ENCODE assay signal across 13 cellular contexts in the genomic region with DNA sequence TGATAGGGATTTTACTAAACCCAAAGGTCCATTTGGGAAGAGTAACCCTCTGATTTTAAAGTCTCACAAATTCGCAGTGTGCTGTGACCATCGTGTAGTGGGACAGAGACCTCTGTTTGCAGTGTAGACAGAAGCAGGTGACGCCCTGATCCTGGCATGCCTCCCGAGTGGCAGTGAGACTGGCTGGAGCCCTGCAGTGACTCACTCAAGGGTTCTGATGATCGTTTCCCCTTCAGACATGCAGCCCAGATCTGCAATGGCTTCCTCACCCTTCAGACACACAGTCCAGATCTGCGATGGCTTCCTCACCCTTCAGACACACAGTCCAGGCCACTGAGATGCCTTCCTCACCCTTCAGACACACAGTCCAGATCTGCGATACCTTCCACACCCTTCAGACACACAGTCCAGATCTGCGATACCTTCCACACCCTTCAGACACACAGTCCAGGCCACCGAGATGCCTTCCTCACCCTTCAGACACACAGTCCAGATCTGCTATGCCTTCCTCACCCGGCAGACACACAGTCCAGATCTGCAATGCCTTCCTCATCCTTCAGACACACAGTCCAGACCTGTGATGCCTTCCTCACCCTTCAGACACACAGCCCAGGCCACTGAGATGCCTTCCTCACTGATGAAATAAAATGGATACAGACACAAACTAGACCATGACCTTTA.
DNase-seq lines count a peak whose midpoint lies in the region; ATAC-seq, FAIRE-seq and TF ChIP-seq lines count a peak whose summit lies in the region.
"Had no signal": no experiment of that assay in that cellular context is flagged by ENCODE, and none has a peak within 500 bp of the region (broad histone marks: within the 10 kb centered on the region; RNA-seq: fewer than 3 reads in every experiment).

No MANE protein-coding gene starts in this region.

- H3K4me3 Mint-ChIP-seq in T-helper 17 cell, result no peak overlapping the region
- H3K4me3 Mint-ChIP-seq: CD4-positive, alpha-beta memory T cell; stimulated activated naive CD8-positive, alpha-beta T cell treated with anti-CD3 and anti-CD28 coated beads, Interleukin-15, Interleukin-2, amounts not matched to agents 100 ng/mL and 50 ng/mL, for 24 hours had no signal

- H3K4me1 ChIP-seq in heart right ventricle, result peaks cover 0 to 6% (median 0%) of the 10 kb centered on the region in 9 donors
- no peaks in the 10 kb centered on the region for H3K4me1 ChIP-seq in sigmoid colon
- H3K4me1 ChIP-seq in ovary (ENCODE audit: insufficient read depth), result no peaks in the 10 kb centered on the region

- no peak overlapping the region for H3K27ac ChIP-seq in heart right ventricle
- no peak overlapping the region for H3K27ac ChIP-seq in sigmoid colon
- no peak overlapping the region for H3K27ac ChIP-seq in ovary

- peaks cover 5% of the 10 kb centered on the region for H3K4me1 Mint-ChIP-seq in T-helper 17 cell
- H3K4me1 Mint-ChIP-seq: CD4-positive, alpha-beta memory T cell had no signal

- H3K36me3 Mint-ChIP-seq in T-helper 17 cell (ENCODE audit: low read depth), result peaks cover 11% of the 10 kb centered on the region

- H3K4me3 ChIP-seq in heart right ventricle (no peak overlapping the region), sigmoid colon (no peak overlapping the region), ovary (no peak overlapping the region)

- TF ChIP-seq EP300 in sigmoid colon (IDR thresholded peaks at IDR 0.05) (no peak), ovary (IDR thresholded peaks at IDR 0.05) (no peak)

- ATAC-seq in T-helper 17 cell (no peak), heart right ventricle (peak in 7 of 8 donors; percentile 58 to 92 (median 68))

- no peak for TF ChIP-seq POLR2A in sigmoid colon (IDR thresholded peaks at IDR 0.05)
- TF ChIP-seq POLR2A in ovary (IDR thresholded peaks at IDR 0.05), result no peak

- no peak for TF ChIP-seq CTCF in heart right ventricle (IDR thresholded peaks at IDR 0.05)
- no peak for TF ChIP-seq CTCF in sigmoid colon (IDR thresholded peaks at IDR 0.05)
- no peak for TF ChIP-seq CTCF in ovary (IDR thresholded peaks at IDR 0.05)

- intact Hi-C loops in heart right ventricle (cut with DNase I) (no loop called here), sigmoid colon (cut with DNase I) (no loop called here), ovary (cut with DNase I) (no loop called here)

- no peak for FAIRE-seq in RCC 7860 (lab: Jason Lieb, UNC)

- no peaks in the 10 kb centered on the region for H3K27me3 Mint-ChIP-seq in T-helper 17 cell
- H3K27me3 Mint-ChIP-seq: CD4-positive, alpha-beta memory T cell; stimulated activated naive CD8-positive, alpha-beta T cell treated with anti-CD3 and anti-CD28 coated beads, Interleukin-15, Interleukin-2, amounts not matched to agents 100 ng/mL and 50 ng/mL, for 24 hours had no signal

- peak overlapping the region; percentile 45 for H3K27ac Mint-ChIP-seq in T-helper 17 cell
- H3K27ac Mint-ChIP-seq: stimulated activated naive CD8-positive, alpha-beta T cell treated with anti-CD3 and anti-CD28 coated beads, Interleukin-15, Interleukin-2, amounts not matched to agents 100 ng/mL and 50 ng/mL, for 24 hours had no signal

- WGBS in heart right ventricle, 2 donors, result 54 to 69% methylated on average over 10 of the region's 10 CpGs
- WGBS in sigmoid colon, 2 donors, result 83 to 92% methylated on average over 10 of the region's 10 CpGs
- WGBS in ovary, 3 donors, result 87 to 89% (median 89%) methylated on average over 10 of the region's 10 CpGs

- H3K36me3 ChIP-seq in heart right ventricle (peaks cover 0 to 95% (median 41%) of the 10 kb centered on the region in 9 donors), sigmoid colon (peaks cover 16 to 47% (median 23%) of the 10 kb centered on the region in 4 donors), ovary (no peaks in the 10 kb centered on the region)

- H3K9me3 ChIP-seq in T-helper 17 cell (ENCODE audit: control insufficient read depth, low read length, poor library complexity, severe bottlenecking), result no peaks in the 10 kb centered on the region
- peaks cover 0 to 8% (median 0%) of the 10 kb centered on the region in 11 donors for H3K9me3 ChIP-seq in heart right ventricle
- no peaks in the 10 kb centered on the region for H3K9me3 ChIP-seq in sigmoid colon
- no peaks in the 10 kb centered on the region for H3K9me3 ChIP-seq in ovary

- H3K27me3 ChIP-seq in heart right ventricle (no peaks in the 10 kb centered on the region), sigmoid colon (no peaks in the 10 kb centered on the region), ovary (no peaks in the 10 kb centered on the region)

- DNase-seq in GM04504 (ENCODE audit: low read depth) (peak; percentile 19), T-helper 17 cell (no peak), heart right ventricle (peak in 1 of 2 donors; percentile 58), sigmoid colon (peak; percentile 48), ovary (no peak), activated gamma-delta T cell (lab: John Stamatoyannopoulos, UW) (no peak), RCC 7860 (ENCODE audit: low spot score) (no peak)
- DNase-seq: anterior cingulate cortex; CD4-positive, alpha-beta memory T cell; effector CD8-positive, alpha-beta T cell; mesendoderm; stimulated activated CD4-positive, alpha-beta T cell treated with anti-CD3 and anti-CD28 coated beads, Interleukin-1b, Interleukin-23, amount 100 ng/mL, for 48 hours had no signal

Comparison
In these comparisons a context has a peak if more than half of its experiments do, and no peak if none do; other contexts are left out.
1. DNase-seq: peak in GM04504 (single experiment) and sigmoid colon (single experiment); none in T-helper 17 cell (0 of 3), ovary (0 of 5), activated gamma-delta T cell (single experiment) and RCC 7860 (single experiment).